17 cellular contexts compared by ENCODE assay signal in the genomic region with DNA sequence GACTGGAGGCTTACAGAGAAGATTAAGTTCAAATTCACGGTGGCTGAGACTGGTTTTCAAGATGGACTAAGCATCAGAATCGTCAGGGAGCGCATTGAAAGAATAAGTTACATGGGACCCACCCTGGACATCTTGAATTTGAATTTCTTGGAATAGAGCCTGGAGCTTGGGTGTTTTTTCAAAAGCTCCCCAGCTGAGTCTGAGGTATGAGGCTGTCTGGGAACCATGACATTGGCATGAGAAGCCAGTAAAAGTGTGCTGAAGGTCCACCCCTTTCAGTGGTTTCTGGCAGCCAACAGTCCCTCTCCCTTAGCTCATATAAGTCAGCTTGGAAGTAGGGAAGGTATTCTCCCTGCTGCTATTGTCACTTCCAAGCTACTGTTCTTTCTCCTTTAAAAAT.
DNase-seq lines count a peak whose midpoint lies in the region; ATAC-seq and TF ChIP-seq lines count a peak whose summit lies in the region.
"Had no signal": no experiment of that assay in that cellular context is flagged by ENCODE, and none has a peak within 500 bp of the region (broad histone marks: within the 10 kb centered on the region; RNA-seq: fewer than 3 reads in every experiment).

No MANE protein-coding gene starts in this region.

- H3K27me3 Mint-ChIP-seq in activated CD8-positive, alpha-beta T cell treated with anti-CD3 and anti-CD28 coated beads for 36 hours = peaks cover 15% of the 10 kb centered on the region

- intact Hi-C loops in activated CD8-positive, alpha-beta T cell treated with anti-CD3 and anti-CD28 coated beads for 36 hours (cut with micrococcal nuclease) = no loop called here

- TF ChIP-seq CTCF in astrocyte of the cerebellum (IDR thresholded peaks at IDR 0.05; ENCODE audit: low read depth, low read length, missing control alignments) (no peak), foreskin keratinocyte (conservative IDR thresholded peaks at IDR 0.05) (no peak)
- no peak for TF ChIP-seq CTCF in activated CD8-positive, alpha-beta T cell treated with anti-CD3 and anti-CD28 coated beads for 36 hours (IDR thresholded peaks at IDR 0.05)

- H3K27me3 ChIP-seq in foreskin keratinocyte = no peaks in the 10 kb centered on the region

- H3K4me3 Mint-ChIP-seq in activated CD8-positive, alpha-beta T cell treated with anti-CD3 and anti-CD28 coated beads for 36 hours = no peak overlapping the region
- H3K4me3 Mint-ChIP-seq: CD4-positive, alpha-beta T cell; HFFc6 had no signal

- H3K9me3 Mint-ChIP-seq in activated CD8-positive, alpha-beta T cell treated with anti-CD3 and anti-CD28 coated beads for 36 hours = peaks cover 3% of the 10 kb centered on the region
- H3K9me3 Mint-ChIP-seq: CD4-positive, alpha-beta T cell; HFFc6 had no signal

- no peaks in the 10 kb centered on the region for H3K4me1 Mint-ChIP-seq in activated CD8-positive, alpha-beta T cell treated with anti-CD3 and anti-CD28 coated beads for 36 hours (ENCODE audit: low read depth)

- no peak overlapping the region for H3K27ac Mint-ChIP-seq in activated CD8-positive, alpha-beta T cell treated with anti-CD3 and anti-CD28 coated beads for 36 hours
- H3K27ac Mint-ChIP-seq: CD4-positive, alpha-beta T cell; HFFc6 had no signal

- no peak overlapping the region for H3K27ac ChIP-seq in foreskin keratinocyte
- H3K27ac ChIP-seq: 22Rv1, A549, C4-2B had no signal

- POLR2A ChIA-PET in activated CD8-positive, alpha-beta T cell treated with anti-CD3 and anti-CD28 coated beads for 36 hours (lab: Charles Lee) = interaction anchor here (0.6 kb wide), 1 partner anchor 541 kb away, joined by 3 read pairs; no protein-coding TSS in a partner anchor

- H3K4me3 ChIP-seq in astrocyte of the cerebellum (ENCODE audit: low read depth, low read length) = no peak overlapping the region
- H3K4me3 ChIP-seq: A549 had no signal

- no peak for ATAC-seq in activated CD8-positive, alpha-beta T cell treated with anti-CD3 and anti-CD28 coated beads for 36 hours
- no peak for ATAC-seq in foreskin keratinocyte
- no peak for ATAC-seq in GM19324 (IDR thresholded peaks at IDR 0.05; ENCODE audit: low FRiP score, unreplicated experiment)
- ATAC-seq: A549 had no signal

- H3K36me3 Mint-ChIP-seq in activated CD8-positive, alpha-beta T cell treated with anti-CD3 and anti-CD28 coated beads for 36 hours (ENCODE audit: low read depth) = no peaks in the 10 kb centered on the region

- DNase-seq in NCI-H82 (lab: John Stamatoyannopoulos, UW) = peak; percentile 0
- no peak for DNase-seq in NCI-H82 treated with DMSO at 0.1 percent for 48 hours (lab: John Stamatoyannopoulos, UW; ENCODE audit: unreplicated experiment)
- DNase-seq in astrocyte of the cerebellum (ENCODE audit: low read depth) = peak; percentile 71
- DNase-seq in kidney tubule cell (ENCODE audit: low spot score) = peak; percentile 60
- DNase-seq in activated CD8-positive, alpha-beta T cell treated with anti-CD3 and anti-CD28 coated beads for 36 hours = no peak
- DNase-seq in foreskin keratinocyte = no peak
- DNase-seq: AML-193; Caco-2; CD4-positive, alpha-beta T cell; GF-D8; HCEC 1CT; HFFc6; IMR-90 had no signal

- CTCF ChIA-PET in activated CD8-positive, alpha-beta T cell treated with anti-CD3 and anti-CD28 coated beads for 36 hours (lab: Charles Lee) = interaction anchor here (1.0 kb wide), 1 partner anchor 9 kb away, joined by 3 read pairs; no protein-coding TSS in a partner anchor

- no peaks in the 10 kb centered on the region for H3K4me1 ChIP-seq in foreskin keratinocyte
- H3K4me1 ChIP-seq: A549, Caco-2 had no signal

- in situ Hi-C loops in astrocyte of the cerebellum (cut with HindIII; ENCODE audit: low sequenced_read_pairs) = no loop called here

Comparison
In these comparisons a context has a peak if more than half of its experiments do, and no peak if none do; other contexts are left out.
1. DNase-seq: peak in NCI-H82 (single experiment), astrocyte of the cerebellum (single experiment) and kidney tubule cell (single experiment); none in NCI-H82 treated with DMSO at 0.1 percent for 48 hours (single experiment), activated CD8-positive, alpha-beta T cell treated with anti-CD3 and anti-CD28 coated beads for 36 hours (single experiment) and foreskin keratinocyte (0 of 2).